14 cellular contexts compared by ENCODE assay signal in genomic region chr12:50690923-50691322, GRCh38.
DNase-seq lines count a peak whose midpoint lies in the region; ATAC-seq lines count a peak whose summit lies in the region.
"Had no signal": no experiment of that assay in that cellular context is flagged by ENCODE, and none has a peak within 500 bp of the region (broad histone marks: within the 10 kb centered on the region; RNA-seq: fewer than 3 reads in every experiment).

No MANE protein-coding gene starts in this region.

- no peak overlapping the region for H2AFZ ChIP-seq in mesenchymal stem cell (ENCODE audit: low read depth, low read length)
- H2AFZ ChIP-seq: GM23338 had no signal

- H3K27me3 ChIP-seq in mesenchymal stem cell (ENCODE audit: control insufficient read depth in 1 of 2, insufficient read depth in 1 of 2, low read length in 2 of 2): no peaks in the 10 kb centered on the region

- H3K9ac ChIP-seq in mesenchymal stem cell (ENCODE audit: low read length): peak overlapping the region; percentile 59
- H3K9ac ChIP-seq: KMS-11 had no signal

- no peak overlapping the region for H3K18ac ChIP-seq in mesenchymal stem cell (ENCODE audit: low read depth in 1 of 2, low read length in 2 of 2)

- H3K23ac ChIP-seq in mesenchymal stem cell (ENCODE audit: low read length in 2 of 2): no peak overlapping the region

- no peak overlapping the region for H3K27ac ChIP-seq in mesenchymal stem cell (ENCODE audit: low read length, poor library complexity, severe bottlenecking)
- H3K27ac ChIP-seq: epithelial cell of prostate, KMS-11 had no signal

- no peak overlapping the region for H3K4ac ChIP-seq in mesenchymal stem cell (ENCODE audit: low read depth in 1 of 2, low read length in 2 of 2)

- H2AK5ac ChIP-seq in mesenchymal stem cell (ENCODE audit: low read length, severe bottlenecking): no peak overlapping the region

- no peak overlapping the region for H4K91ac ChIP-seq in mesenchymal stem cell (ENCODE audit: low read length)

- DNase-seq in AG20443 (ENCODE audit: low spot score): peak; percentile 26
- peak; percentile 64 for DNase-seq in NCI-H2227 (lab: John Stamatoyannopoulos, UW; ENCODE audit: unreplicated experiment)
- DNase-seq in fibroblast of gingiva (ENCODE audit: low read depth): peak; percentile 34
- DNase-seq in mesenchymal stem cell: no peak
- DNase-seq in NCI-H446 (lab: John Stamatoyannopoulos, UW): no peak
- no peak for DNase-seq in stimulated activated naive CD4-positive, alpha-beta T cell treated with Interleukin-2 at 50 U/mL for 16 hours (lab: John Stamatoyannopoulos, UW)
- DNase-seq in H4 (ENCODE audit: low spot score): no peak
- DNase-seq: activated CD4-positive, alpha-beta T cell treated with anti-CD3 and anti-CD28 coated beads for 4 hours; activated naive CD8-positive, alpha-beta T cell treated with anti-CD3 and anti-CD28 coated beads, Interleukin-2, amount 10 ng/mL, durations not matched to agents 7 days and 5 days; kidney glomerular epithelial cell had no signal

- no peaks in the 10 kb centered on the region for H3K9me3 ChIP-seq in mesenchymal stem cell (ENCODE audit: control insufficient read depth, low read length)

- no peak overlapping the region for H3K14ac ChIP-seq in mesenchymal stem cell (ENCODE audit: low read length in 2 of 2)

- H2BK120ac ChIP-seq in mesenchymal stem cell (ENCODE audit: low read depth, low read length): no peak overlapping the region

- H2BK12ac ChIP-seq in mesenchymal stem cell (ENCODE audit: low read length in 2 of 2): no peak overlapping the region

- H3K4me2 ChIP-seq in mesenchymal stem cell (ENCODE audit: low read length, poor library complexity, severe bottlenecking): no peak overlapping the region
- H3K4me2 ChIP-seq: GM23338, KMS-11 had no signal

- 95% methylated on average over 3 of the region's 3 CpGs for WGBS in mesenchymal stem cell

- no peaks in the 10 kb centered on the region for H3K4me1 ChIP-seq in mesenchymal stem cell (ENCODE audit: control insufficient read depth, insufficient read depth, low read depth, low read length)

- H2BK15ac ChIP-seq in mesenchymal stem cell (ENCODE audit: low read depth, poor library complexity, severe bottlenecking): no peak overlapping the region

- H3K36me3 ChIP-seq in mesenchymal stem cell (ENCODE audit: control insufficient read depth in 1 of 2, insufficient read depth in 2 of 2, low read depth in 1 of 2, low read length in 2 of 2): peaks cover 9 to 68% of the 10 kb centered on the region in 2 experiments

- H2BK5ac ChIP-seq in mesenchymal stem cell (ENCODE audit: low read depth, low read length, poor library complexity, severe bottlenecking): no peak overlapping the region

- no peak overlapping the region for H4K8ac ChIP-seq in mesenchymal stem cell (ENCODE audit: low read length)

- ATAC-seq in HG02798 (IDR thresholded peaks at IDR 0.05; ENCODE audit: poor library complexity, unreplicated experiment): no peak
- ATAC-seq: GM23338 had no signal

- H3K79me1 ChIP-seq in mesenchymal stem cell (replicated peaks; ENCODE audit: low read length, poor library complexity, severe bottlenecking): no peaks in the 10 kb centered on the region

- no peak overlapping the region for H3K4me3 ChIP-seq in mesenchymal stem cell (ENCODE audit: insufficient read depth in 1 of 2, low read depth in 1 of 2, low read length in 2 of 2)
- H3K4me3 ChIP-seq: GM23338 had no signal

Comparison
In these comparisons a context has a peak if more than half of its experiments do, and no peak if none do; other contexts are left out.
1. DNase-seq: peak in AG20443 (single experiment), NCI-H2227 (single experiment) and fibroblast of gingiva (single experiment); none in mesenchymal stem cell (single experiment), NCI-H446 (0 of 2), stimulated activated naive CD4-positive, alpha-beta T cell treated with Interleukin-2 at 50 U/mL for 16 hours (single experiment) and H4 (single experiment).